Comparison of ENCODE assay signal across 7 cellular contexts in genomic region chr1:192885387-192885786, GRCh38.
DNase-seq lines count a peak whose midpoint lies in the region; ATAC-seq, FAIRE-seq and TF ChIP-seq lines count a peak whose summit lies in the region.
"Not testable (repeated sequence)": the region's sequence is repeated elsewhere in the genome, so short reads cannot be mapped to it uniquely, and the experiment has no call there.

No MANE protein-coding gene starts in this region.

- H3K27me3 Mint-ChIP-seq in activated CD8-positive, alpha-beta memory T cell treated with anti-CD3 and anti-CD28 coated beads, Interleukin-2, amount 10 ng/mL, durations not matched to agents 7 days and 5 days; naive thymus-derived CD4-positive, alpha-beta T cell: not testable (repeated sequence)

- H3K4me1 ChIP-seq in ACC112 (ENCODE audit: control insufficient read depth, insufficient read depth, low read length, unreplicated experiment); naive thymus-derived CD4-positive, alpha-beta T cell (ENCODE audit: control insufficient read depth in 2 of 2, insufficient read depth in 2 of 2, low read length in 2 of 2): not testable (repeated sequence)
- peaks cover 18 to 25% of the 10 kb centered on the region in 2 experiments for H3K4me1 ChIP-seq in neutrophil (ENCODE audit: control insufficient read depth in 1 of 2, insufficient read depth in 1 of 2, low read depth in 1 of 2, low read length in 1 of 2)

- not testable (repeated sequence) for TF ChIP-seq POLR2A in GM12892 (IDR thresholded peaks at IDR 0.05; ENCODE audit: low read depth, low read length)

- H3K36me3 ChIP-seq in ACC112 (ENCODE audit: insufficient read depth, low read length); naive thymus-derived CD4-positive, alpha-beta T cell (ENCODE audit: control insufficient read depth in 2 of 3, insufficient read depth in 3 of 3, low read length in 3 of 3); neutrophil: not testable (repeated sequence)

- ATAC-seq in activated CD8-positive, alpha-beta memory T cell treated with anti-CD3 and anti-CD28 coated beads, Interleukin-2, amount 10 ng/mL, durations not matched to agents 7 days and 5 days: peak; percentile 23
- peak; percentile 38 for ATAC-seq in naive thymus-derived CD4-positive, alpha-beta T cell

- H3K27ac ChIP-seq in ACC112 (ENCODE audit: low read depth, low read length); naive thymus-derived CD4-positive, alpha-beta T cell (ENCODE audit: low read depth, low read length): not testable (repeated sequence)
- peak overlapping the region; percentile 9 for H3K27ac ChIP-seq in neutrophil

- H2AFZ ChIP-seq in ACC112 (ENCODE audit: low read length, unreplicated experiment): peak overlapping the region; percentile 17

- not testable (repeated sequence) for H3K9me3 Mint-ChIP-seq in activated CD8-positive, alpha-beta memory T cell treated with anti-CD3 and anti-CD28 coated beads, Interleukin-2, amount 10 ng/mL, durations not matched to agents 7 days and 5 days (ENCODE audit: low read depth); naive thymus-derived CD4-positive, alpha-beta T cell

- intact Hi-C loops in naive thymus-derived CD4-positive, alpha-beta T cell (cut with micrococcal nuclease): not testable (repeated sequence)

- DNase-seq in GM12892 (ENCODE audit: insufficient read length); activated CD8-positive, alpha-beta memory T cell treated with anti-CD3 and anti-CD28 coated beads, Interleukin-2, amount 10 ng/mL, durations not matched to agents 7 days and 5 days; naive thymus-derived CD4-positive, alpha-beta T cell: not testable (repeated sequence)
- peak; percentile 58 for DNase-seq in OCI-M1 (lab: John Stamatoyannopoulos, UW)

- not testable (repeated sequence) for H3K4me3 Mint-ChIP-seq in activated CD8-positive, alpha-beta memory T cell treated with anti-CD3 and anti-CD28 coated beads, Interleukin-2, amount 10 ng/mL, durations not matched to agents 7 days and 5 days; naive thymus-derived CD4-positive, alpha-beta T cell

- H3K36me3 Mint-ChIP-seq in activated CD8-positive, alpha-beta memory T cell treated with anti-CD3 and anti-CD28 coated beads, Interleukin-2, amount 10 ng/mL, durations not matched to agents 7 days and 5 days; naive thymus-derived CD4-positive, alpha-beta T cell: not testable (repeated sequence)

- peak; percentile 86 for FAIRE-seq in GM12892 (lab: Jason Lieb, UNC)
- FAIRE-seq in colon (lab: Jason Lieb, UNC): peak; percentile 24

- CTCF ChIA-PET in activated CD8-positive, alpha-beta memory T cell treated with anti-CD3 and anti-CD28 coated beads, Interleukin-2, amount 10 ng/mL, durations not matched to agents 7 days and 5 days (lab: Charles Lee); naive thymus-derived CD4-positive, alpha-beta T cell (lab: Charles Lee): not testable (repeated sequence)

- POLR2A ChIA-PET in naive thymus-derived CD4-positive, alpha-beta T cell (lab: Charles Lee): not testable (repeated sequence)

- not testable (repeated sequence) for H3K9me3 ChIP-seq in naive thymus-derived CD4-positive, alpha-beta T cell (ENCODE audit: control insufficient read depth in 2 of 3, low read length in 3 of 3); neutrophil

- not testable (repeated sequence) for H3K27ac Mint-ChIP-seq in activated CD8-positive, alpha-beta memory T cell treated with anti-CD3 and anti-CD28 coated beads, Interleukin-2, amount 10 ng/mL, durations not matched to agents 7 days and 5 days; naive thymus-derived CD4-positive, alpha-beta T cell

- not testable (repeated sequence) for TF ChIP-seq CTCF in neutrophil (IDR thresholded peaks at IDR 0.05)

- not testable (repeated sequence) for H3K79me2 ChIP-seq in ACC112 (ENCODE audit: control insufficient read depth, insufficient read depth, low read length, unreplicated experiment)

- not testable (repeated sequence) for H3K4me1 Mint-ChIP-seq in activated CD8-positive, alpha-beta memory T cell treated with anti-CD3 and anti-CD28 coated beads, Interleukin-2, amount 10 ng/mL, durations not matched to agents 7 days and 5 days; naive thymus-derived CD4-positive, alpha-beta T cell

- H3K4me3 ChIP-seq in ACC112 (ENCODE audit: low read depth, low read length); naive thymus-derived CD4-positive, alpha-beta T cell (ENCODE audit: low read length); neutrophil (ENCODE audit: low read depth in 1 of 2, low read length in 1 of 2): not testable (repeated sequence)

- H3K27me3 ChIP-seq in ACC112 (ENCODE audit: insufficient read depth, low read length); naive thymus-derived CD4-positive, alpha-beta T cell (ENCODE audit: control insufficient read depth in 2 of 2, insufficient read depth in 2 of 2, low read length in 2 of 2); neutrophil: not testable (repeated sequence)
